ENCODE assay signal across 22 cellular contexts in genomic region chr4:92236907-92237306, GRCh38.
DNase-seq lines count a peak whose midpoint lies in the region; ATAC-seq and TF ChIP-seq lines count a peak whose summit lies in the region.
"Had no signal": no experiment of that assay in that cellular context is flagged by ENCODE, and none has a peak within 500 bp of the region (broad histone marks: within the 10 kb centered on the region; RNA-seq: fewer than 3 reads in every experiment).

No MANE protein-coding gene starts in this region.

- H3K27ac ChIP-seq in breast epithelium (no peak overlapping the region), body of pancreas (peak overlapping the region in 1 of 4 donors; percentile 60), stomach (no peak overlapping the region)
- H3K27ac ChIP-seq: A549; BLaER1 treated with 17β-estradiol and CSF1 and Interleukin-3, amounts not matched to agents 10 nM and 100 nM; esophagus squamous epithelium; heart left ventricle had no signal

- peak; percentile 80 for ATAC-seq in body of pancreas
- ATAC-seq in HG03045 (IDR thresholded peaks at IDR 0.05; ENCODE audit: unreplicated experiment): no peak
- ATAC-seq: A549; activated CD8-positive, alpha-beta memory T cell treated with anti-CD3 and anti-CD28 coated beads, Interleukin-2, amount 10 ng/mL, durations not matched to agents 7 days and 5 days; heart left ventricle; left ventricle myocardium superior; mucosa of descending colon had no signal

- H3K4me1 Mint-ChIP-seq in MCF 10A (ENCODE audit: insufficient read depth, unreplicated experiment): peaks cover 37% of the 10 kb centered on the region
- H3K4me1 Mint-ChIP-seq: activated CD8-positive, alpha-beta memory T cell treated with anti-CD3 and anti-CD28 coated beads, Interleukin-2, amount 10 ng/mL, durations not matched to agents 7 days and 5 days had no signal

- H3K27ac Mint-ChIP-seq in MCF 10A (ENCODE audit: low read depth, unreplicated experiment): peak overlapping the region; percentile 72
- H3K27ac Mint-ChIP-seq: activated CD8-positive, alpha-beta memory T cell treated with anti-CD3 and anti-CD28 coated beads, Interleukin-2, amount 10 ng/mL, durations not matched to agents 7 days and 5 days; activated T-helper 2 cell treated with anti-CD3 and anti-CD28 coated beads, Interferon-gamma antibody, Interleukin-2, Interleukin-4, amounts not matched to agents 10 μg/mL and 5 μg/mL and 100 μg/mL, durations not matched to agents 14 hours and 24 hours and 36 hours had no signal

- H3K36me3 ChIP-seq in breast epithelium (no peaks in the 10 kb centered on the region), body of pancreas (replicated peaks in 1 of 2; ENCODE audit: insufficient read depth in 1 of 2, low read depth in 2 of 2) (peaks cover 0 to 3% of the 10 kb centered on the region in 2 donors), stomach (no peaks in the 10 kb centered on the region)
- H3K36me3 ChIP-seq: BLaER1 treated with 17β-estradiol and CSF1 and Interleukin-3, amounts not matched to agents 10 nM and 100 nM; esophagus squamous epithelium; heart left ventricle had no signal

- H3K4me3 Mint-ChIP-seq in MCF 10A (ENCODE audit: unreplicated experiment): no peak overlapping the region
- H3K4me3 Mint-ChIP-seq: activated CD8-positive, alpha-beta memory T cell treated with anti-CD3 and anti-CD28 coated beads, Interleukin-2, amount 10 ng/mL, durations not matched to agents 7 days and 5 days; neural crest cell had no signal

- H3K4me1 ChIP-seq in breast epithelium (no peaks in the 10 kb centered on the region), body of pancreas (peaks cover 38% of the 10 kb centered on the region), stomach (no peaks in the 10 kb centered on the region)
- H3K4me1 ChIP-seq: A549; BLaER1 treated with 17β-estradiol and CSF1 and Interleukin-3, amounts not matched to agents 10 nM and 100 nM; esophagus squamous epithelium; heart left ventricle had no signal

- H3K36me3 Mint-ChIP-seq in MCF 10A (ENCODE audit: insufficient read depth, unreplicated experiment): no peaks in the 10 kb centered on the region
- H3K36me3 Mint-ChIP-seq: activated CD8-positive, alpha-beta memory T cell treated with anti-CD3 and anti-CD28 coated beads, Interleukin-2, amount 10 ng/mL, durations not matched to agents 7 days and 5 days had no signal

- POLR2A ChIA-PET in MCF 10A (lab: Yijun Ruan, JAX): no interaction called here

- H3K27me3 Mint-ChIP-seq in MCF 10A (ENCODE audit: insufficient read depth, unreplicated experiment): no peaks in the 10 kb centered on the region
- H3K27me3 Mint-ChIP-seq: activated CD8-positive, alpha-beta memory T cell treated with anti-CD3 and anti-CD28 coated beads, Interleukin-2, amount 10 ng/mL, durations not matched to agents 7 days and 5 days had no signal

- no peak for TF ChIP-seq POLR2A in breast epithelium (IDR thresholded peaks at IDR 0.05)
- TF ChIP-seq POLR2A in body of pancreas (IDR thresholded peaks at IDR 0.05): no peak
- no peak for TF ChIP-seq POLR2A in stomach (IDR thresholded peaks at IDR 0.05)

- H3K4me3 ChIP-seq in breast epithelium: no peak overlapping the region
- H3K4me3 ChIP-seq in body of pancreas: no peak overlapping the region
- H3K4me3 ChIP-seq in stomach: no peak overlapping the region
- H3K4me3 ChIP-seq: A549; BLaER1 treated with 17β-estradiol and CSF1 and Interleukin-3, amounts not matched to agents 10 nM and 100 nM; esophagus squamous epithelium; heart left ventricle; mucosa of descending colon had no signal

- WGBS in body of pancreas, 2 donors: 41 to 42% methylated on average over 1 of the region's 1 CpG
- 85 to 98% (median 97%) methylated on average over 1 of the region's 1 CpG for WGBS in stomach, 5 donors

- H3K27me3 ChIP-seq in breast epithelium (no peaks in the 10 kb centered on the region), body of pancreas (no peaks in the 10 kb centered on the region), stomach (no peaks in the 10 kb centered on the region)
- H3K27me3 ChIP-seq: BLaER1 treated with 17β-estradiol and CSF1 and Interleukin-3, amounts not matched to agents 10 nM and 100 nM; esophagus squamous epithelium; heart left ventricle had no signal

- CTCF ChIA-PET in MCF 10A (lab: Yijun Ruan, JAX): no interaction called here

- intact Hi-C loops in MCF 10A (cut with micrococcal nuclease): no loop called here
- intact Hi-C loops in breast epithelium (cut with DNase I; ENCODE audit: low total_unique reads): loop anchor here (5.0 kb wide), 1 partner anchor 365 kb away; no protein-coding TSS in a partner anchor
- intact Hi-C loops in body of pancreas (cut with DNase I): no loop called here
- intact Hi-C loops in stomach (cut with DNase I; ENCODE audit: low total_unique reads): no loop called here

- peaks cover 3% of the 10 kb centered on the region in 2 donors for H3K9me3 ChIP-seq in breast epithelium
- H3K9me3 ChIP-seq in body of pancreas: peaks cover 0 to 9% (median 0%) of the 10 kb centered on the region in 3 donors
- H3K9me3 ChIP-seq in stomach: peaks cover 0 to 11% (median 8%) of the 10 kb centered on the region in 4 donors
- H3K9me3 ChIP-seq: A549 had no signal

- BruUV-seq in MCF 10A (replicated peaks; lab: Mats Ljungman, UMichigan): no TSS peak

- peaks cover 16% of the 10 kb centered on the region for H3K9me3 Mint-ChIP-seq in MCF 10A (ENCODE audit: unreplicated experiment)

- TF ChIP-seq CTCF in MCF 10A (IDR thresholded peaks at IDR 0.05; ENCODE audit: unreplicated experiment) (no peak), breast epithelium (IDR thresholded peaks at IDR 0.05) (no peak), body of pancreas (IDR thresholded peaks at IDR 0.05) (no peak), stomach (IDR thresholded peaks at IDR 0.05) (no peak)

- DNase-seq in MCF 10A (ENCODE audit: unreplicated experiment) (peak; percentile 4), breast epithelium (ENCODE audit: low spot score in 2 of 2) (no peak), body of pancreas (peak in 1 of 4 donors; percentile 7), iris pigment epithelial cell (ENCODE audit: low read depth) (peak; percentile 80), stomach (no peak), inferior parietal cortex (ENCODE audit: extremely low spot score) (no peak)
- no peak for DNase-seq in activated T-cell treated with anti-CD3 and anti-CD28 coated beads, Interleukin-2, amount 50 U/mL, for 1 hour
- DNase-seq: activated CD4-positive, alpha-beta T cell treated with anti-CD3 and anti-CD28 coated beads for 48 hours; activated CD8-positive, alpha-beta memory T cell treated with anti-CD3 and anti-CD28 coated beads, Interleukin-2, amount 10 ng/mL, durations not matched to agents 7 days and 5 days; cerebellar nuclear complex; effector CD8-positive, alpha-beta T cell; esophagus squamous epithelium; heart left ventricle; left ventricle myocardium superior; mucosa of descending colon; NCI-H1105; stimulated activated CD4-positive, alpha-beta T cell treated with anti-CD3 and anti-CD28 coated beads, Interleukin-12 subunit alpha, Interleukin-12 subunit beta, amount 100 ng/mL, for 4 hours had no signal

- TF ChIP-seq EP300 in stomach (IDR thresholded peaks at IDR 0.05): no peak

Comparison
In these comparisons a context has a peak if more than half of its experiments do, and no peak if none do; other contexts are left out.
1. DNase-seq: peak in MCF 10A (single experiment) and iris pigment epithelial cell (single experiment); none in breast epithelium (0 of 2), stomach (single experiment), activated T-cell treated with anti-CD3 and anti-CD28 coated beads, Interleukin-2, amount 50 U/mL, for 1 hour (single experiment) and inferior parietal cortex (single experiment).